26 cellular contexts compared by ENCODE assay signal in genomic region chr16:27257271-27257670, GRCh38. TPM values are rescaled to one million over a fixed set of nuclear protein-coding genes. Genes with fewer than 3 reads are reported as not detected.
DNase-seq lines count a peak whose midpoint lies in the region; ATAC-seq and TF ChIP-seq lines count a peak whose summit lies in the region.
"Had no signal": no experiment of that assay in that cellular context is flagged by ENCODE, and none has a peak within 500 bp of the region (broad histone marks: within the 10 kb centered on the region; RNA-seq: fewer than 3 reads in every experiment).

No MANE protein-coding gene starts in this region.

- no peak overlapping the region for H3K4me2 ChIP-seq in neuronal stem cell (ENCODE audit: insufficient read depth, low read length, poor library complexity, severe bottlenecking)
- H3K4me2 ChIP-seq in hepatocyte = no peak overlapping the region

- no peaks in the 10 kb centered on the region for H3K27me3 ChIP-seq in neuronal stem cell (ENCODE audit: control insufficient read depth in 3 of 3, insufficient read depth in 3 of 3, low read depth in 1 of 3, low read length in 3 of 3)
- H3K27me3 ChIP-seq in hepatocyte = no peaks in the 10 kb centered on the region
- H3K27me3 ChIP-seq: dorsolateral prefrontal cortex had no signal

- H3K27ac Mint-ChIP-seq in T-helper 2 cell treated with Interferon-gamma antibody and Interleukin-4, amounts not matched to agents 5 μg/mL and 100 μg/mL, for 36 hours = peak overlapping the region; percentile 71
- peak overlapping the region; percentile 53 for H3K27ac Mint-ChIP-seq in activated naive CD8-positive, alpha-beta T cell treated with anti-CD3 and anti-CD28 coated beads, Interleukin-2, amount 50 U/mL, for 24 hours
- no peak overlapping the region for H3K27ac Mint-ChIP-seq in type B pancreatic cell
- H3K27ac Mint-ChIP-seq: activated B cell treated with CpG ODN at 0.5 μM for 24 hours; activated naive CD4-positive, alpha-beta T cell treated with anti-CD3 and anti-CD28 coated beads, Interleukin-2, amount 10 ng/mL, durations not matched to agents 7 days and 5 days; nephron progenitor cell had no signal

- H3K4ac ChIP-seq in neuronal stem cell (ENCODE audit: low read length) = no peak overlapping the region

- no peak overlapping the region for H3K14ac ChIP-seq in neuronal stem cell (ENCODE audit: low read length)

- no peak for DNase-seq in T-helper 2 cell treated with Interferon-gamma antibody and Interleukin-4, amounts not matched to agents 5 μg/mL and 100 μg/mL, for 36 hours (ENCODE audit: low spot score)
- no peak for DNase-seq in T-helper 2 cell
- DNase-seq in activated naive CD8-positive, alpha-beta T cell treated with anti-CD3 and anti-CD28 coated beads, Interleukin-2, amount 50 U/mL, for 24 hours = no peak
- DNase-seq in neuronal stem cell (ENCODE audit: low spot score) = no peak
- DNase-seq in type B pancreatic cell (ENCODE audit: extremely low spot score, unreplicated experiment) = peak; percentile 63
- DNase-seq in RWPE1 (ENCODE audit: low spot score) = no peak
- no peak for DNase-seq in GOT3 (lab: John Stamatoyannopoulos, UW)
- DNase-seq in hepatocyte (ENCODE audit: low spot score) = no peak
- DNase-seq: activated B cell treated with CpG ODN at 0.5 μM for 24 hours; activated CD4-positive, alpha-beta memory T cell treated with anti-CD3 and anti-CD28 coated beads, Interleukin-2, amount 10 ng/mL, durations not matched to agents 7 days and 5 days; activated naive CD4-positive, alpha-beta T cell treated with anti-CD3 and anti-CD28 coated beads, Interleukin-2, amount 10 ng/mL, durations not matched to agents 7 days and 5 days; activated T-cell treated with anti-CD3 and anti-CD28 coated beads, Interleukin-2, amount 50 U/mL, for 1 hour; dorsolateral prefrontal cortex; KBM-7; left cardiac atrium; MM.1S; NCI-H1417; NCI-H2081; NCI-H82; nephron progenitor cell; stimulated activated CD8-positive, alpha-beta memory T cell treated with anti-CD3 and anti-CD28 coated beads, Interleukin-4, amount 100 ng/mL, for 48 hours; T1000 had no signal

- peak overlapping the region; percentile 29 for H2BK15ac ChIP-seq in neuronal stem cell (ENCODE audit: low read length)

- H3K9me3 Mint-ChIP-seq in T-helper 2 cell treated with Interferon-gamma antibody and Interleukin-4, amounts not matched to agents 5 μg/mL and 100 μg/mL, for 36 hours = no peaks in the 10 kb centered on the region
- no peaks in the 10 kb centered on the region for H3K9me3 Mint-ChIP-seq in activated naive CD8-positive, alpha-beta T cell treated with anti-CD3 and anti-CD28 coated beads, Interleukin-2, amount 50 U/mL, for 24 hours
- H3K9me3 Mint-ChIP-seq in type B pancreatic cell = no peaks in the 10 kb centered on the region
- H3K9me3 Mint-ChIP-seq: activated B cell treated with CpG ODN at 0.5 μM for 24 hours; activated CD4-positive, alpha-beta memory T cell treated with anti-CD3 and anti-CD28 coated beads, Interleukin-2, amount 10 ng/mL, durations not matched to agents 7 days and 5 days; activated naive CD4-positive, alpha-beta T cell treated with anti-CD3 and anti-CD28 coated beads, Interleukin-2, amount 10 ng/mL, durations not matched to agents 7 days and 5 days; central memory CD8-positive, alpha-beta T cell; mesothelial cell of epicardium had no signal

- H3K79me1 ChIP-seq in neuronal stem cell (ENCODE audit: low read depth, low read length) = no peaks in the 10 kb centered on the region

- TF ChIP-seq CTCF in type B pancreatic cell (conservative IDR thresholded peaks at IDR 0.05) (no peak), RWPE1 (conservative IDR thresholded peaks at IDR 0.05; ENCODE audit: low read depth) (no peak), hepatocyte (IDR thresholded peaks at IDR 0.05; ENCODE audit: poor library complexity) (no peak)

- H2AK5ac ChIP-seq in neuronal stem cell (ENCODE audit: low read depth, low read length) = no peak overlapping the region

- H3K36me3 Mint-ChIP-seq in T-helper 2 cell treated with Interferon-gamma antibody and Interleukin-4, amounts not matched to agents 5 μg/mL and 100 μg/mL, for 36 hours (ENCODE audit: low read depth) = peaks cover 56% of the 10 kb centered on the region
- H3K36me3 Mint-ChIP-seq in activated naive CD8-positive, alpha-beta T cell treated with anti-CD3 and anti-CD28 coated beads, Interleukin-2, amount 50 U/mL, for 24 hours (ENCODE audit: low read depth) = peaks cover 51% of the 10 kb centered on the region
- peaks cover 4% of the 10 kb centered on the region for H3K36me3 Mint-ChIP-seq in type B pancreatic cell

- H3K27me3 Mint-ChIP-seq in T-helper 2 cell treated with Interferon-gamma antibody and Interleukin-4, amounts not matched to agents 5 μg/mL and 100 μg/mL, for 36 hours (ENCODE audit: low read depth) = no peaks in the 10 kb centered on the region
- H3K27me3 Mint-ChIP-seq in activated naive CD8-positive, alpha-beta T cell treated with anti-CD3 and anti-CD28 coated beads, Interleukin-2, amount 50 U/mL, for 24 hours = no peaks in the 10 kb centered on the region
- no peaks in the 10 kb centered on the region for H3K27me3 Mint-ChIP-seq in type B pancreatic cell
- H3K27me3 Mint-ChIP-seq: activated B cell treated with CpG ODN at 0.5 μM for 24 hours; activated CD4-positive, alpha-beta memory T cell treated with anti-CD3 and anti-CD28 coated beads, Interleukin-2, amount 10 ng/mL, durations not matched to agents 7 days and 5 days; activated naive CD4-positive, alpha-beta T cell treated with anti-CD3 and anti-CD28 coated beads, Interleukin-2, amount 10 ng/mL, durations not matched to agents 7 days and 5 days; central memory CD8-positive, alpha-beta T cell had no signal

- no peak overlapping the region for H4K8ac ChIP-seq in neuronal stem cell (ENCODE audit: low read depth, low read length)

- H2AFZ ChIP-seq in neuronal stem cell (ENCODE audit: low read length) (no peak overlapping the region), hepatocyte (no peak overlapping the region)
- H2AFZ ChIP-seq: parathyroid adenoma had no signal

- H3K9me2 ChIP-seq in hepatocyte (replicated peaks; ENCODE audit: insufficient read depth) = no peaks in the 10 kb centered on the region

- no peak overlapping the region for H3K23ac ChIP-seq in neuronal stem cell (ENCODE audit: low read depth, low read length, poor library complexity)

- H3K4me1 Mint-ChIP-seq in T-helper 2 cell treated with Interferon-gamma antibody and Interleukin-4, amounts not matched to agents 5 μg/mL and 100 μg/mL, for 36 hours (ENCODE audit: low read depth) = peaks cover 71% of the 10 kb centered on the region
- peaks cover 91% of the 10 kb centered on the region for H3K4me1 Mint-ChIP-seq in activated naive CD8-positive, alpha-beta T cell treated with anti-CD3 and anti-CD28 coated beads, Interleukin-2, amount 50 U/mL, for 24 hours
- H3K4me1 Mint-ChIP-seq in type B pancreatic cell (ENCODE audit: unreplicated experiment) = peaks cover 6% of the 10 kb centered on the region

- no peak overlapping the region for H3K9ac ChIP-seq in neuronal stem cell (ENCODE audit: low read depth, low read length, poor library complexity)
- H3K9ac ChIP-seq: parathyroid adenoma had no signal

- H3K36me3 ChIP-seq in neuronal stem cell (replicated peaks in 1 of 2; ENCODE audit: control insufficient read depth in 2 of 2, insufficient read depth in 2 of 2, low read length in 2 of 2) = peaks cover 2 to 38% of the 10 kb centered on the region in 2 donors
- H3K36me3 ChIP-seq in hepatocyte (replicated peaks; ENCODE audit: insufficient read depth, low read depth) = no peaks in the 10 kb centered on the region

- WGBS in neuronal stem cell (ENCODE audit: extremely low coverage in 2 of 2, insufficient read length in 2 of 2, insufficient replicate concordance in 1 of 2), 2 donors = no CpG with 5 or more reads among the region's 14 CpGs
- 96% methylated on average over 14 of the region's 14 CpGs for WGBS in hepatocyte (ENCODE audit: low lambda C conversion rate, missing lambda C conversion rate)

- POLR2A ChIA-PET in RWPE1 (lab: Yijun Ruan, JAX; ENCODE audit: low non-redundant PET) = no interaction called here

- H3K4me1 ChIP-seq in neuronal stem cell (ENCODE audit: control insufficient read depth in 2 of 2, insufficient read depth in 1 of 2, low read depth in 1 of 2, low read length in 2 of 2) (peaks cover 8 to 9% of the 10 kb centered on the region in 2 donors), hepatocyte (ENCODE audit: insufficient read depth) (peaks cover 8% of the 10 kb centered on the region)
- H3K4me1 ChIP-seq: parathyroid adenoma had no signal

- H3K9me3 ChIP-seq in neuronal stem cell (replicated peaks in 1 of 2; ENCODE audit: control insufficient read depth in 2 of 2, insufficient read depth in 1 of 2, low read depth in 1 of 2, low read length in 2 of 2) (no peaks in the 10 kb centered on the region), hepatocyte (ENCODE audit: low read depth) (no peaks in the 10 kb centered on the region)

- H3K27ac ChIP-seq in neuronal stem cell (replicated peaks; ENCODE audit: low read length) = no peak overlapping the region
- H3K27ac ChIP-seq in RWPE1 = no peak overlapping the region; the same call in 1 of the 2 replicates
- H3K27ac ChIP-seq in hepatocyte = no peak overlapping the region
- H3K27ac ChIP-seq: 22Rv1, parathyroid adenoma had no signal

- no peak overlapping the region for H3K4me3 Mint-ChIP-seq in T-helper 2 cell treated with Interferon-gamma antibody and Interleukin-4, amounts not matched to agents 5 μg/mL and 100 μg/mL, for 36 hours
- no peak overlapping the region for H3K4me3 Mint-ChIP-seq in activated naive CD8-positive, alpha-beta T cell treated with anti-CD3 and anti-CD28 coated beads, Interleukin-2, amount 50 U/mL, for 24 hours
- no peak overlapping the region for H3K4me3 Mint-ChIP-seq in type B pancreatic cell
- H3K4me3 Mint-ChIP-seq: activated B cell treated with CpG ODN at 0.5 μM for 24 hours; activated CD4-positive, alpha-beta memory T cell treated with anti-CD3 and anti-CD28 coated beads, Interleukin-2, amount 10 ng/mL, durations not matched to agents 7 days and 5 days; activated naive CD4-positive, alpha-beta T cell treated with anti-CD3 and anti-CD28 coated beads, Interleukin-2, amount 10 ng/mL, durations not matched to agents 7 days and 5 days; central memory CD8-positive, alpha-beta T cell; mesothelial cell of epicardium; nephron progenitor cell had no signal

- no peak for ATAC-seq in activated naive CD8-positive, alpha-beta T cell treated with anti-CD3 and anti-CD28 coated beads, Interleukin-2, amount 50 U/mL, for 24 hours
- ATAC-seq: left cardiac atrium had no signal

- CTCF ChIA-PET in RWPE1 (lab: Yijun Ruan, JAX) = no interaction called here

- H4K20me1 ChIP-seq in hepatocyte (ENCODE audit: insufficient read depth, poor library complexity, severe bottlenecking) = no peaks in the 10 kb centered on the region

- no peak overlapping the region for H4K91ac ChIP-seq in neuronal stem cell (ENCODE audit: low read depth, low read length, poor library complexity)

- peak overlapping the region; percentile 38 for H3K18ac ChIP-seq in neuronal stem cell (ENCODE audit: low read length)

- H2BK120ac ChIP-seq in neuronal stem cell (ENCODE audit: low read depth, low read length) = no peak overlapping the region

- H3K79me2 ChIP-seq in hepatocyte = peaks cover 9% of the 10 kb centered on the region

- H3K4me3 ChIP-seq in neuronal stem cell (ENCODE audit: low read length in 2 of 2) (no peak overlapping the region), hepatocyte (no peak overlapping the region)
- H3K4me3 ChIP-seq: dorsolateral prefrontal cortex had no signal

- no peak overlapping the region for H2BK12ac ChIP-seq in neuronal stem cell (ENCODE audit: low read length)

- no peak overlapping the region for H2BK5ac ChIP-seq in neuronal stem cell (ENCODE audit: low read length)

RNA-seq across cellular contexts. Expression of gene NSMCE1, which starts 11.3 kb away (rescaled TPM):
- polyA plus RNA-seq in neuronal stem cell (2013, experiment 1 of 2) = 54.4 TPM
- 52.8 TPM for polyA plus RNA-seq in neuronal stem cell (2013, experiment 2 of 2)
- total RNA-seq in type B pancreatic cell (ENCODE audit: low replicate concordance) (27.1 and 33.3 TPM in 2 replicates), hepatocyte (35.0 and 40.8 TPM in 2 replicates)
- polyA plus RNA-seq in hepatocyte = 58.2 and 66.3 TPM in 2 replicates

RNA-seq across cellular contexts. Expression of gene KDM8, which starts 53.9 kb away (rescaled TPM):
- polyA plus RNA-seq in neuronal stem cell (2013, experiment 1 of 2) = 5.1 TPM
- polyA plus RNA-seq in neuronal stem cell (2013, experiment 2 of 2) = 4.5 TPM
- 6.3 and 11.1 TPM in 2 replicates for total RNA-seq in type B pancreatic cell (ENCODE audit: low replicate concordance)
- 7.2 and 11.5 TPM in 2 replicates for total RNA-seq in hepatocyte
- 5.6 and 9.7 TPM in 2 replicates for polyA plus RNA-seq in hepatocyte

RNA-seq across cellular contexts. Expression of gene IL4R, which starts 56.5 kb away (rescaled TPM):
- 9.3 TPM for polyA plus RNA-seq in neuronal stem cell (2013, experiment 1 of 2)
- 9.2 TPM for polyA plus RNA-seq in neuronal stem cell (2013, experiment 2 of 2)
- total RNA-seq in type B pancreatic cell (ENCODE audit: low replicate concordance) = 12.3 and 22.1 TPM in 2 replicates
- 19.0 and 23.6 TPM in 2 replicates for total RNA-seq in hepatocyte
- 20.9 and 22.3 TPM in 2 replicates for polyA plus RNA-seq in hepatocyte
